20 cellular contexts compared by ENCODE assay signal in genomic region chr12:119088917-119089667, GRCh38.
DNase-seq lines count a peak whose midpoint lies in the region; ATAC-seq, FAIRE-seq and TF ChIP-seq lines count a peak whose summit lies in the region.
"Had no signal": no experiment of that assay in that cellular context is flagged by ENCODE, and none has a peak within 500 bp of the region (broad histone marks: within the 10 kb centered on the region; RNA-seq: fewer than 3 reads in every experiment).

No MANE protein-coding gene starts in this region.

- peaks cover 55% of the 10 kb centered on the region for H3K4me1 Mint-ChIP-seq in WTC11
- H3K4me1 Mint-ChIP-seq: CD14-positive monocyte had no signal

- ATAC-seq in WTC11 (peak; percentile 92), HG03565 (IDR thresholded peaks at IDR 0.05; ENCODE audit: unreplicated experiment) (no peak), lower lobe of right lung (no peak)
- ATAC-seq: A549, Panc1, Right ventricle myocardium inferior, SK-N-SH treated with all-trans-retinoic acid at 6 μM for 48 hours had no signal

- H3K36me3 Mint-ChIP-seq in WTC11: no peaks in the 10 kb centered on the region
- H3K36me3 Mint-ChIP-seq: CD14-positive monocyte had no signal

- H3K36me3 ChIP-seq in HUES64 (ENCODE audit: insufficient read depth, low read length) (no peaks in the 10 kb centered on the region), iPS-20b (ENCODE audit: insufficient read depth, low read depth, low read length) (no peaks in the 10 kb centered on the region), lower lobe of right lung (no peaks in the 10 kb centered on the region)
- H3K36me3 ChIP-seq: MG63 had no signal

- WGBS in HUES64: 64% methylated on average over 11 of the region's 12 CpGs

- peak overlapping the region; percentile 93 for H3K27ac Mint-ChIP-seq in WTC11
- H3K27ac Mint-ChIP-seq: CD14-positive monocyte had no signal

- peaks cover 3% of the 10 kb centered on the region for H3K27me3 Mint-ChIP-seq in WTC11 (ENCODE audit: low read depth)

- no peak for TF ChIP-seq POLR2A in GM12891 (IDR thresholded peaks at IDR 0.05; ENCODE audit: low read depth, low read length)

- peak overlapping the region; percentile 5; the same call in 1 of the 2 replicates for H3K4me3 Mint-ChIP-seq in WTC11
- H3K4me3 Mint-ChIP-seq: CD14-positive monocyte had no signal

- no peak for FAIRE-seq in GM12891 (lab: Jason Lieb, UNC)
- FAIRE-seq: A549, GM18507, HTR-8/SVneo had no signal

- DNase-seq in WTC11 (ENCODE audit: low spot score) (peak; percentile 26), GM12891 (ENCODE audit: insufficient read length, low spot score) (no peak), lower lobe of right lung (no peak), NCI-H510A (lab: John Stamatoyannopoulos, UW) (no peak)
- DNase-seq: Caco-2, MG63, NCI-H1092 treated with DMSO at 0.1 percent for 48 hours, NCI-H187, NCI-H69 had no signal

- H3K9me3 Mint-ChIP-seq in WTC11: peaks cover 9% of the 10 kb centered on the region
- H3K9me3 Mint-ChIP-seq: CD14-positive monocyte had no signal

- peaks cover 32% of the 10 kb centered on the region for H3K4me1 ChIP-seq in HUES64 (ENCODE audit: insufficient read depth, low read length)
- H3K4me1 ChIP-seq in iPS-20b (ENCODE audit: insufficient read depth, low read length): peaks cover 31% of the 10 kb centered on the region; the same call in 1 of the 2 replicates
- no peaks in the 10 kb centered on the region for H3K4me1 ChIP-seq in lower lobe of right lung
- H3K4me1 ChIP-seq: A549, Caco-2 had no signal

- POLR2A ChIA-PET in WTC11 (lab: Charles Lee): interaction anchor here (0.5 to 0.8 kb wide), 2 partner anchors 60 to 108 kb away, joined by 3 read pairs; partner anchors contain the start of gene SRRM4

- H3K4me3 ChIP-seq in HUES64 (ENCODE audit: low read length) (peak overlapping the region; percentile 1; the same call in 1 of the 2 replicates), iPS-20b (ENCODE audit: low read length) (peak overlapping the region; percentile 36; the same call in 1 of the 2 replicates), lower lobe of right lung (no peak overlapping the region)
- H3K4me3 ChIP-seq: A549, MG63 had no signal

- CTCF ChIA-PET in WTC11 (lab: Charles Lee): interaction anchor here (0.6 to 3.2 kb wide), 13 partner anchors 52 to 894 kb away, joined by 3 to 20 read pairs (median 4); partner anchors contain the start of genes HSPB8 and SRRM4

- peak overlapping the region; percentile 44 for H3K27ac ChIP-seq in 22Rv1
- H3K27ac ChIP-seq in HUES64 (ENCODE audit: low read depth, low read length): peak overlapping the region; percentile 97
- peak overlapping the region; percentile 62 for H3K27ac ChIP-seq in iPS-20b (ENCODE audit: low read length)
- no peak overlapping the region for H3K27ac ChIP-seq in lower lobe of right lung
- H3K27ac ChIP-seq: A549 had no signal

- no peaks in the 10 kb centered on the region for H3K27me3 ChIP-seq in HUES64 (ENCODE audit: insufficient read depth, low read length)
- 0 out of 2 replicates have a peak, but pooled peaks cover 1% of the 10 kb centered on the region for H3K27me3 ChIP-seq in iPS-20b (ENCODE audit: insufficient read depth, low read length)
- peaks cover 6% of the 10 kb centered on the region for H3K27me3 ChIP-seq in lower lobe of right lung (ENCODE audit: low read depth)
- H3K27me3 ChIP-seq: MG63 had no signal

- H3K9me3 ChIP-seq in HUES64 (ENCODE audit: insufficient read depth, low read depth, low read length) (no peaks in the 10 kb centered on the region), iPS-20b (ENCODE audit: insufficient read depth, low read depth, low read length) (no peaks in the 10 kb centered on the region), lower lobe of right lung (no peaks in the 10 kb centered on the region)
- H3K9me3 ChIP-seq: A549, Caco-2, MG63 had no signal

- intact Hi-C loops in lower lobe of right lung (cut with DNase I): no loop called here

- peak overlapping the region; percentile 55 for H3K9ac ChIP-seq in HUES64 (ENCODE audit: low read depth, low read length)
- peak overlapping the region; percentile 61; the same call in 1 of the 2 replicates for H3K9ac ChIP-seq in iPS-20b (ENCODE audit: low read depth, low read length)

- no peak for TF ChIP-seq CTCF in 22Rv1 (IDR thresholded peaks at IDR 0.05)
- TF ChIP-seq CTCF in WTC11 (IDR thresholded peaks at IDR 0.05): no peak
- no peak for TF ChIP-seq CTCF in lower lobe of right lung (IDR thresholded peaks at IDR 0.05)

TF ChIP-seq in WTC11, 78 proteins besides CTCF, POLR2A, EP300 and RAD21 (continues in another document):
- TF ChIP-seq ZBTB21 (CRISPR knock-in tag; IDR thresholded peaks at IDR 0.05; ENCODE audit: borderline replicate concordance) (no peak), HMGA2 (CRISPR knock-in tag; IDR thresholded peaks at IDR 0.05) (no peak), SMAD3 (CRISPR knock-in tag; IDR thresholded peaks at IDR 0.05; ENCODE audit: borderline replicate concordance) (peak; percentile 44; the same call in 1 of the 2 replicates), OVOL2 (CRISPR knock-in tag; IDR thresholded peaks at IDR 0.05; ENCODE audit: borderline replicate concordance) (no peak), ZNF263 (CRISPR knock-in tag; IDR thresholded peaks at IDR 0.05; ENCODE audit: low read depth) (no peak), ZNF138 (CRISPR knock-in tag; conservative IDR thresholded peaks at IDR 0.05) (no peak), ZNF121 (CRISPR knock-in tag; IDR thresholded peaks at IDR 0.05) (no peak), TEAD1 (CRISPR knock-in tag; IDR thresholded peaks at IDR 0.05) (0 out of 2 replicates have a peak, but pooled peaks have one; percentile 53)
- TF ChIP-seq, protein P1, sequence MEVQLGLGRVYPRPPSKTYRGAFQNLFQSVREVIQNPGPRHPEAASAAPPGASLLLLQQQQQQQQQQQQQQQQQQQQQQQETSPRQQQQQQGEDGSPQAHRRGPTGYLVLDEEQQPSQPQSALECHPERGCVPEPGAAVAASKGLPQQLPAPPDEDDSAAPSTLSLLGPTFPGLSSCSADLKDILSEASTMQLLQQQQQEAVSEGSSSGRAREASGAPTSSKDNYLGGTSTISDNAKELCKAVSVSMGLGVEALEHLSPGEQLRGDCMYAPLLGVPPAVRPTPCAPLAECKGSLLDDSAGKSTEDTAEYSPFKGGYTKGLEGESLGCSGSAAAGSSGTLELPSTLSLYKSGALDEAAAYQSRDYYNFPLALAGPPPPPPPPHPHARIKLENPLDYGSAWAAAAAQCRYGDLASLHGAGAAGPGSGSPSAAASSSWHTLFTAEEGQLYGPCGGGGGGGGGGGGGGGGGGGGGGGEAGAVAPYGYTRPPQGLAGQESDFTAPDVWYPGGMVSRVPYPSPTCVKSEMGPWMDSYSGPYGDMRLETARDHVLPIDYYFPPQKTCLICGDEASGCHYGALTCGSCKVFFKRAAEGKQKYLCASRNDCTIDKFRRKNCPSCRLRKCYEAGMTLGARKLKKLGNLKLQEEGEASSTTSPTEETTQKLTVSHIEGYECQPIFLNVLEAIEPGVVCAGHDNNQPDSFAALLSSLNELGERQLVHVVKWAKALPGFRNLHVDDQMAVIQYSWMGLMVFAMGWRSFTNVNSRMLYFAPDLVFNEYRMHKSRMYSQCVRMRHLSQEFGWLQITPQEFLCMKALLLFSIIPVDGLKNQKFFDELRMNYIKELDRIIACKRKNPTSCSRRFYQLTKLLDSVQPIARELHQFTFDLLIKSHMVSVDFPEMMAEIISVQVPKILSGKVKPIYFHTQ (CRISPR knock-in tag; IDR thresholded peaks at IDR 0.05): 0 out of 2 replicates have a peak, but pooled peaks have one; percentile 37

TF ChIP-seq in GM12891, 5 proteins besides CTCF, POLR2A, EP300 and RAD21:
- no peak for TF ChIP-seq POU2F2 (IDR thresholded peaks at IDR 0.05; ENCODE audit: low read depth, low read length)
- no peak for TF ChIP-seq TAF1 (IDR thresholded peaks at IDR 0.05; ENCODE audit: low read depth, low read length)
- TF ChIP-seq POLR2AphosphoS5 (IDR thresholded peaks at IDR 0.05; ENCODE audit: low read depth, low read length): no peak
